ENCODE assay signal across 1 cellular context in the genomic region with DNA sequence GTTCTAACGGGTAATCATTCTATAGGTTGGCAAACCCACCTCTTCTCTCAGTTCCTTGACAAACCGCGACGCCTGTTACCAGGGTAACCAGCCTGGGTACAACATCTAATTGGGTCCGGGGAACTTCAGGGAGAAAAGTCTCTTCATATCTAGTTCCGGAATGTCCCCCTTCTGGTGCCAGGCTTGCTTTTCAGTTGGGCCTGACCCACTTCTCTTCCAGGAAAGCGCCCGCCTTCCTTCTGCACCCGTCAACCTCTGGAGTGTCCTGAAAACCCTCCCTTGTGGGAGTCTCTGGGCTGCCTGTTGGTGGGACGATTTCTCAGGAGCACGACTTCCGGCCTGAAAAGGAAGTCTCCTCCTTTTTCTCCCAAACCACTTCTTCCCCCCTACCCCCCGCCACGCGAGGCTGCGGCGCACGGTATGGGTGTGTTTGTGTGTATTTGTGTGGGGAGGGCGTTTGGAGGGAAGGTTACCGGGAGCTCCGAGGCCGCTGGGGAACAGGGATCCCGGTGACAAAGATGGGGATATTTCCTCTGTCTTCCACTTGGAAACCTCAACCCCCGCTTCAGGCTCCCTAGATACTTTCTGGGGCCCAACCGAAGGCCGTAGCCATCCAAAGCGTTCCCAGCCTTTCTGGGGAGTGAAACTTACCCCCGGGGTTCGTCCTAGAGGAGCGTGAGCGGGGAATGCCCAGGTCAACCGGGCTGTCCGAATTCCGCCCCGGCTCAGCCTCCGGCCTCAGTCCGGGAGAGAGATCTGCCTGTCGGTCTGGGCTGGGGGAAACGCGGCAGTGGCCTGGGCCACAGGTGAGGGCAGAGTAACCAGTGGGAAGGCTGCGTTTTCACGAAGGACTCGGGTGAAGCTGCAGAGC.
A peak's percentile ranks its signal among the peaks of the same experiment; 100 is the strongest.
TF ChIP-seq lines count a peak whose summit lies in the region.

A gene with protein sequence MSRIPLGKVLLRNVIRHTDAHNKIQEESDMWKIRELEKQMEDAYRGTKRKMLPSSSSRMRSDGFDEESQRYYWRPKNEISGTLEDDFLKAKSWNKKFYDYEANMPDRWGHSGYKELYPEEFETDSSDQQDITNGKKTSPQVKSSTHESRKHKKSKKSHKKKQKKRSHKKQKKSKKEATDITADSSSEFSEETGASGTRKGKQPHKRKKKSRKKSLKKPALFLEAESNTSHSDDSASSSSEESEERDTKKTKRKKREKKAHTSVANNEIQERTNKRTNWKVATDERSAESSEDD (plus strand): TSS at position 359 of the 871 bp plus-strand sequence. CDS start 1,276 bp downstream, outside the sequence.
A gene with protein sequence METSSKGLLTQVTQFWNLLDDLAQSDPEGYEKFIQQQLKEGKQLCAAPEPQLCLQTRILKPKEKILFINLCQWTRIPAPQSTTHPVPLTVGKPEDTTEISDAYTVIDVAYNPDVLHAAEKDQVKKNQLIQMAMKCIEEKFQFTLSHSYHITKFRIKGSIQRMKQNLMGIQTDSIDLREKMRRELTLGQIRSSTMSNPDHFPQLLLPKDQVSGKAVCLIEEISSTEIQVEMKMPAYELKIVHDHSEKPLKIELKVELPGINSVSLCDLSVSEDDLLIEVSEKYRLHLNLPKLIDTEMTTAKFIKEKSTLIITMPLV (minus strand): TSS at position 77 of the 871 bp plus-strand sequence. CDS start 843 bp downstream, outside the sequence.

TF ChIP-seq in HepG2, 621 proteins besides CTCF, POLR2A, EP300 and RAD21 (continued from another document and continues in another):
- TF ChIP-seq, protein P1, sequence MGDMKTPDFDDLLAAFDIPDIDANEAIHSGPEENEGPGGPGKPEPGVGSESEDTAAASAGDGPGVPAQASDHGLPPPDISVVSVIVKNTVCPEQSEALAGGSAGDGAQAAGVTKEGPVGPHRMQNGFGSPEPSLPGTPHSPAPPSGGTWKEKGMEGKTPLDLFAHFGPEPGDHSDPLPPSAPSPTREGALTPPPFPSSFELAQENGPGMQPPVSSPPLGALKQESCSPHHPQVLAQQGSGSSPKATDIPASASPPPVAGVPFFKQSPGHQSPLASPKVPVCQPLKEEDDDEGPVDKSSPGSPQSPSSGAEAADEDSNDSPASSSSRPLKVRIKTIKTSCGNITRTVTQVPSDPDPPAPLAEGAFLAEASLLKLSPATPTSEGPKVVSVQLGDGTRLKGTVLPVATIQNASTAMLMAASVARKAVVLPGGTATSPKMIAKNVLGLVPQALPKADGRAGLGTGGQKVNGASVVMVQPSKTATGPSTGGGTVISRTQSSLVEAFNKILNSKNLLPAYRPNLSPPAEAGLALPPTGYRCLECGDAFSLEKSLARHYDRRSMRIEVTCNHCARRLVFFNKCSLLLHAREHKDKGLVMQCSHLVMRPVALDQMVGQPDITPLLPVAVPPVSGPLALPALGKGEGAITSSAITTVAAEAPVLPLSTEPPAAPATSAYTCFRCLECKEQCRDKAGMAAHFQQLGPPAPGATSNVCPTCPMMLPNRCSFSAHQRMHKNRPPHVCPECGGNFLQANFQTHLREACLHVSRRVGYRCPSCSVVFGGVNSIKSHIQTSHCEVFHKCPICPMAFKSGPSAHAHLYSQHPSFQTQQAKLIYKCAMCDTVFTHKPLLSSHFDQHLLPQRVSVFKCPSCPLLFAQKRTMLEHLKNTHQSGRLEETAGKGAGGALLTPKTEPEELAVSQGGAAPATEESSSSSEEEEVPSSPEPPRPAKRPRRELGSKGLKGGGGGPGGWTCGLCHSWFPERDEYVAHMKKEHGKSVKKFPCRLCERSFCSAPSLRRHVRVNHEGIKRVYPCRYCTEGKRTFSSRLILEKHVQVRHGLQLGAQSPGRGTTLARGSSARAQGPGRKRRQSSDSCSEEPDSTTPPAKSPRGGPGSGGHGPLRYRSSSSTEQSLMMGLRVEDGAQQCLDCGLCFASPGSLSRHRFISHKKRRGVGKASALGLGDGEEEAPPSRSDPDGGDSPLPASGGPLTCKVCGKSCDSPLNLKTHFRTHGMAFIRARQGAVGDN (CRISPR knock-in tag; IDR thresholded peaks at IDR 0.05), result peak; percentile 74
- peak; percentile 48; the same call in 1 of the 2 replicates for TF ChIP-seq ZSCAN25 (CRISPR knock-in tag; IDR thresholded peaks at IDR 0.05)
- TF ChIP-seq PRMT3 (CRISPR knock-in tag; IDR thresholded peaks at IDR 0.05; ENCODE audit: borderline replicate concordance, low read depth), result 0 out of 2 replicates have a peak, but pooled peaks have one; percentile 65
- TF ChIP-seq, protein P2, sequence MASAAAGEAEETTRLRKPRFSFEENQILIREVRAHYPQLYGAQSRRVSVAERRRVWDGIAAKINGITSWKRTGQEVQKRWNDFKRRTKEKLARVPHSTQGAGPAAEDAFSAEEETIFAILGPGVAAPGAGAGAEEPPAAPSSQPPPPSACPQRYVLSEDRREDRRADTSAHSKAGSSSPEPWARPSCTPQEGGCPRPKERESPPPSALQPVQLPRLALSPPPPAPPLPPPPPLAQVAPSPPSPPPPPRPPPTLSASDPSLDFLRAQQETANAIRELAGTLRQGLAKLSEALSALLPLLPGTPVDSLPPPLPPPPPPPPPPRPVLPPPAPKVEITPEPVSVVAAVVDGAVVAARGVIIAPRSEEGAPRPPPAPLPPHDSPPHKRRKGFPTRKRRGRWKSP (CRISPR knock-in tag; IDR thresholded peaks at IDR 0.05), result peak; percentile 65; the same call in 1 of the 2 replicates
- 0 out of 2 replicates have a peak, but pooled peaks have one; percentile 63 for TF ChIP-seq ZKSCAN8 (CRISPR knock-in tag; IDR thresholded peaks at IDR 0.05; ENCODE audit: borderline replicate concordance)
- TF ChIP-seq, protein P3, sequence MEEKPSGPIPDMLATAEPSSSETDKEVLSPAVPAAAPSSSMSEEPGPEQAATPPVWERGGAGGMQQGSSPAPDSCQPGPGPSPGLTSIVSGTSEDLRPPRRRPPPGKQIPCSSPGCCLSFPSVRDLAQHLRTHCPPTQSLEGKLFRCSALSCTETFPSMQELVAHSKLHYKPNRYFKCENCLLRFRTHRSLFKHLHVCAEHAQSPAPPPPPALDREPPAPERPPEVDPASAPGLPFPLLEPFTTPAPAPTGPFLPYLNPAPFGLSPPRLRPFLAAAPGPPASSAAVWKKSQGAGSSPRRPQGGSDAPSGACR (CRISPR knock-in tag; IDR thresholded peaks at IDR 0.05), result peak; percentile 66; the same call in 1 of the 2 replicates
- TF ChIP-seq ZNF260 (CRISPR knock-in tag; IDR thresholded peaks at IDR 0.05; ENCODE audit: borderline replicate concordance, low read depth), result no peak
- no peak for TF ChIP-seq ZNF282 (IDR thresholded peaks at IDR 0.05; ENCODE audit: partially characterized antibody)
- TF ChIP-seq HMG20A (CRISPR knock-in tag; IDR thresholded peaks at IDR 0.05; ENCODE audit: borderline replicate concordance), result no peak
- TF ChIP-seq, protein P4, sequence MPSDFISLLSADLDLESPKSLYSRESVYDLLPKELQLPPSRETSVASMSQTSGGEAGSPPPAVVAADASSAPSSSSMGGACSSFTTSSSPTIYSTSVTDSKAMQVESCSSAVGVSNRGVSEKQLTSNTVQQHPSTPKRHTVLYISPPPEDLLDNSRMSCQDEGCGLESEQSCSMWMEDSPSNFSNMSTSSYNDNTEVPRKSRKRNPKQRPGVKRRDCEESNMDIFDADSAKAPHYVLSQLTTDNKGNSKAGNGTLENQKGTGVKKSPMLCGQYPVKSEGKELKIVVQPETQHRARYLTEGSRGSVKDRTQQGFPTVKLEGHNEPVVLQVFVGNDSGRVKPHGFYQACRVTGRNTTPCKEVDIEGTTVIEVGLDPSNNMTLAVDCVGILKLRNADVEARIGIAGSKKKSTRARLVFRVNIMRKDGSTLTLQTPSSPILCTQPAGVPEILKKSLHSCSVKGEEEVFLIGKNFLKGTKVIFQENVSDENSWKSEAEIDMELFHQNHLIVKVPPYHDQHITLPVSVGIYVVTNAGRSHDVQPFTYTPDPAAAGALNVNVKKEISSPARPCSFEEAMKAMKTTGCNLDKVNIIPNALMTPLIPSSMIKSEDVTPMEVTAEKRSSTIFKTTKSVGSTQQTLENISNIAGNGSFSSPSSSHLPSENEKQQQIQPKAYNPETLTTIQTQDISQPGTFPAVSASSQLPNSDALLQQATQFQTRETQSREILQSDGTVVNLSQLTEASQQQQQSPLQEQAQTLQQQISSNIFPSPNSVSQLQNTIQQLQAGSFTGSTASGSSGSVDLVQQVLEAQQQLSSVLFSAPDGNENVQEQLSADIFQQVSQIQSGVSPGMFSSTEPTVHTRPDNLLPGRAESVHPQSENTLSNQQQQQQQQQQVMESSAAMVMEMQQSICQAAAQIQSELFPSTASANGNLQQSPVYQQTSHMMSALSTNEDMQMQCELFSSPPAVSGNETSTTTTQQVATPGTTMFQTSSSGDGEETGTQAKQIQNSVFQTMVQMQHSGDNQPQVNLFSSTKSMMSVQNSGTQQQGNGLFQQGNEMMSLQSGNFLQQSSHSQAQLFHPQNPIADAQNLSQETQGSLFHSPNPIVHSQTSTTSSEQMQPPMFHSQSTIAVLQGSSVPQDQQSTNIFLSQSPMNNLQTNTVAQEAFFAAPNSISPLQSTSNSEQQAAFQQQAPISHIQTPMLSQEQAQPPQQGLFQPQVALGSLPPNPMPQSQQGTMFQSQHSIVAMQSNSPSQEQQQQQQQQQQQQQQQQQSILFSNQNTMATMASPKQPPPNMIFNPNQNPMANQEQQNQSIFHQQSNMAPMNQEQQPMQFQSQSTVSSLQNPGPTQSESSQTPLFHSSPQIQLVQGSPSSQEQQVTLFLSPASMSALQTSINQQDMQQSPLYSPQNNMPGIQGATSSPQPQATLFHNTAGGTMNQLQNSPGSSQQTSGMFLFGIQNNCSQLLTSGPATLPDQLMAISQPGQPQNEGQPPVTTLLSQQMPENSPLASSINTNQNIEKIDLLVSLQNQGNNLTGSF (CRISPR knock-in tag; IDR thresholded peaks at IDR 0.05), result no peak
- TF ChIP-seq, protein P5, sequence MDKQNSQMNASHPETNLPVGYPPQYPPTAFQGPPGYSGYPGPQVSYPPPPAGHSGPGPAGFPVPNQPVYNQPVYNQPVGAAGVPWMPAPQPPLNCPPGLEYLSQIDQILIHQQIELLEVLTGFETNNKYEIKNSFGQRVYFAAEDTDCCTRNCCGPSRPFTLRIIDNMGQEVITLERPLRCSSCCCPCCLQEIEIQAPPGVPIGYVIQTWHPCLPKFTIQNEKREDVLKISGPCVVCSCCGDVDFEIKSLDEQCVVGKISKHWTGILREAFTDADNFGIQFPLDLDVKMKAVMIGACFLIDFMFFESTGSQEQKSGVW (CRISPR knock-in tag; IDR thresholded peaks at IDR 0.05; ENCODE audit: borderline replicate concordance), result no peak
- TF ChIP-seq MAF1 (CRISPR knock-in tag; IDR thresholded peaks at IDR 0.05; ENCODE audit: borderline replicate concordance), result 0 out of 2 replicates have a peak, but pooled peaks have one; percentile 17
- TF ChIP-seq TBL1XR1 (IDR thresholded peaks at IDR 0.05; ENCODE audit: borderline replicate concordance, low read length, partially characterized antibody), result no peak
- no peak for TF ChIP-seq SMC3 (IDR thresholded peaks at IDR 0.05; ENCODE audit: low read length)
- TF ChIP-seq ZIK1 (CRISPR knock-in tag; IDR thresholded peaks at IDR 0.05; ENCODE audit: borderline replicate concordance, low read depth), result no peak
- TF ChIP-seq, protein P6, sequence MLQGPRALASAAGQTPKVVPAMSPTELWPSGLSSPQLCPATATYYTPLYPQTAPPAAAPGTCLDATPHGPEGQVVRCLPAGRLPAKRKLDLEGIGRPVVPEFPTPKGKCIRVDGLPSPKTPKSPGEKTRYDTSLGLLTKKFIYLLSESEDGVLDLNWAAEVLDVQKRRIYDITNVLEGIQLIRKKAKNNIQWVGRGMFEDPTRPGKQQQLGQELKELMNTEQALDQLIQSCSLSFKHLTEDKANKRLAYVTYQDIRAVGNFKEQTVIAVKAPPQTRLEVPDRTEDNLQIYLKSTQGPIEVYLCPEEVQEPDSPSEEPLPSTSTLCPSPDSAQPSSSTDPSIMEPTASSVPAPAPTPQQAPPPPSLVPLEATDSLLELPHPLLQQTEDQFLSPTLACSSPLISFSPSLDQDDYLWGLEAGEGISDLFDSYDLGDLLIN (CRISPR knock-in tag; IDR thresholded peaks at IDR 0.05; ENCODE audit: borderline replicate concordance), result no peak; the same call in 1 of the 2 replicates
- TF ChIP-seq, protein P7, sequence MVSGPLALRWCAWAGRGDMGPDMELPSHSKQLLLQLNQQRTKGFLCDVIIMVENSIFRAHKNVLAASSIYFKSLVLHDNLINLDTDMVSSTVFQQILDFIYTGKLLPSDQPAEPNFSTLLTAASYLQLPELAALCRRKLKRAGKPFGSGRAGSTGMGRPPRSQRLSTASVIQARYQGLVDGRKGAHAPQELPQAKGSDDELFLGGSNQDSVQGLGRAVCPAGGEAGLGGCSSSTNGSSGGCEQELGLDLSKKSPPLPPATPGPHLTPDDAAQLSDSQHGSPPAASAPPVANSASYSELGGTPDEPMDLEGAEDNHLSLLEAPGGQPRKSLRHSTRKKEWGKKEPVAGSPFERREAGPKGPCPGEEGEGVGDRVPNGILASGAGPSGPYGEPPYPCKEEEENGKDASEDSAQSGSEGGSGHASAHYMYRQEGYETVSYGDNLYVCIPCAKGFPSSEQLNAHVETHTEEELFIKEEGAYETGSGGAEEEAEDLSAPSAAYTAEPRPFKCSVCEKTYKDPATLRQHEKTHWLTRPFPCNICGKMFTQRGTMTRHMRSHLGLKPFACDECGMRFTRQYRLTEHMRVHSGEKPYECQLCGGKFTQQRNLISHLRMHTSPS (CRISPR knock-in tag; IDR thresholded peaks at IDR 0.05; ENCODE audit: low read depth), result no peak
- TF ChIP-seq KDM5A (IDR thresholded peaks at IDR 0.05; ENCODE audit: borderline replicate concordance, low read length), result peak; percentile 99
- TF ChIP-seq REPIN1 (CRISPR knock-in tag; IDR thresholded peaks at IDR 0.05; ENCODE audit: borderline replicate concordance, low read depth), result no peak
- TF ChIP-seq, protein P8, sequence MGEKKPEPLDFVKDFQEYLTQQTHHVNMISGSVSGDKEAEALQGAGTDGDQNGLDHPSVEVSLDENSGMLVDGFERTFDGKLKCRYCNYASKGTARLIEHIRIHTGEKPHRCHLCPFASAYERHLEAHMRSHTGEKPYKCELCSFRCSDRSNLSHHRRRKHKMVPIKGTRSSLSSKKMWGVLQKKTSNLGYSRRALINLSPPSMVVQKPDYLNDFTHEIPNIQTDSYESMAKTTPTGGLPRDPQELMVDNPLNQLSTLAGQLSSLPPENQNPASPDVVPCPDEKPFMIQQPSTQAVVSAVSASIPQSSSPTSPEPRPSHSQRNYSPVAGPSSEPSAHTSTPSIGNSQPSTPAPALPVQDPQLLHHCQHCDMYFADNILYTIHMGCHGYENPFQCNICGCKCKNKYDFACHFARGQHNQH (CRISPR knock-in tag; IDR thresholded peaks at IDR 0.05), result peak; percentile 74; the same call in 1 of the 2 replicates
- no peak for TF ChIP-seq RFX5 (IDR thresholded peaks at IDR 0.05; ENCODE audit: low read depth, low read length)
- TF ChIP-seq ZNF382 (CRISPR knock-in tag; IDR thresholded peaks at IDR 0.05; ENCODE audit: borderline replicate concordance), result no peak
- TF ChIP-seq NFKB2 (CRISPR knock-in tag; IDR thresholded peaks at IDR 0.05; ENCODE audit: borderline replicate concordance), result peak; percentile 51; the same call in 1 of the 2 replicates
- TF ChIP-seq, protein P9, sequence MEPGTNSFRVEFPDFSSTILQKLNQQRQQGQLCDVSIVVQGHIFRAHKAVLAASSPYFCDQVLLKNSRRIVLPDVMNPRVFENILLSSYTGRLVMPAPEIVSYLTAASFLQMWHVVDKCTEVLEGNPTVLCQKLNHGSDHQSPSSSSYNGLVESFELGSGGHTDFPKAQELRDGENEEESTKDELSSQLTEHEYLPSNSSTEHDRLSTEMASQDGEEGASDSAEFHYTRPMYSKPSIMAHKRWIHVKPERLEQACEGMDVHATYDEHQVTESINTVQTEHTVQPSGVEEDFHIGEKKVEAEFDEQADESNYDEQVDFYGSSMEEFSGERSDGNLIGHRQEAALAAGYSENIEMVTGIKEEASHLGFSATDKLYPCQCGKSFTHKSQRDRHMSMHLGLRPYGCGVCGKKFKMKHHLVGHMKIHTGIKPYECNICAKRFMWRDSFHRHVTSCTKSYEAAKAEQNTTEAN (CRISPR knock-in tag; conservative IDR thresholded peaks at IDR 0.05), result no peak
- TF ChIP-seq SMARCE1 (IDR thresholded peaks at IDR 0.05; ENCODE audit: borderline replicate concordance), result no peak
- TF ChIP-seq NFIB (CRISPR knock-in tag; IDR thresholded peaks at IDR 0.05; ENCODE audit: borderline replicate concordance), result no peak
- peak; percentile 85 for TF ChIP-seq SIN3B (IDR thresholded peaks at IDR 0.05; ENCODE audit: low read length)
- no peak for TF ChIP-seq ZNF230 (CRISPR knock-in tag; IDR thresholded peaks at IDR 0.05)
